21 cellular contexts compared by ENCODE assay signal in the genomic region with DNA sequence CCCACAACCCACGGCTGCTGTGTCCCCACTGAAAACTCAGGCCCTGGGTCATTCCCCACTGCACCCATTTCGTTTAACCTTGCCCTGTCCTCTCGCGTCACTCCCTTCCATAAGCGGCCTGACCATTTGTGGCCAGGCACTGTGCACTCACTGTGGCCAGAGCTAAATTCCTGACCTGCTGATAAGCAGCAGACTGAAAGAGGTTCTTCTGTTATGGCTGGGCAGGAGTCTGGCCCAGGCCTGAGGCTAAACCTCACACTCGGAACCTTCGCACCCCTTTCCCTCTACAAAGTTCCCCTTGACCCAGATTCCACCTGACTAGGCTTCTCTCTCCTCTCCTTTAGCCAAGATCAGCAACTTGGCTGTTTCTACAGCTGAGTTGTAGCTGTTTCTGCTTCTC.
DNase-seq lines count a peak whose midpoint lies in the region; ATAC-seq lines count a peak whose summit lies in the region.
"Had no signal": no experiment of that assay in that cellular context is flagged by ENCODE, and none has a peak within 500 bp of the region (broad histone marks: within the 10 kb centered on the region; RNA-seq: fewer than 3 reads in every experiment).

No MANE protein-coding gene starts in this region.

- H3K27ac Mint-ChIP-seq in naive thymus-derived CD8-positive, alpha-beta T cell, result peak overlapping the region in 1 of 10 donors; percentile 70
- H3K27ac Mint-ChIP-seq: B cell, IgD-negative memory B cell had no signal

- peaks cover 0 to 6% (median 0%) of the 10 kb centered on the region in 9 donors for H3K9me3 Mint-ChIP-seq in naive thymus-derived CD8-positive, alpha-beta T cell

- peaks cover under 1 to 14% (median 3%) of the 10 kb centered on the region in 3 donors for H3K36me3 Mint-ChIP-seq in naive thymus-derived CD8-positive, alpha-beta T cell

- POLR2A ChIA-PET in naive thymus-derived CD8-positive, alpha-beta T cell (lab: Charles Lee), result no interaction called here

- H3K4me3 Mint-ChIP-seq in naive thymus-derived CD8-positive, alpha-beta T cell, result no peak overlapping the region
- H3K4me3 Mint-ChIP-seq: B cell, IgD-negative memory B cell had no signal

- H3K27me3 Mint-ChIP-seq in naive thymus-derived CD8-positive, alpha-beta T cell, result no peaks in the 10 kb centered on the region

- H3K4me1 Mint-ChIP-seq in naive thymus-derived CD8-positive, alpha-beta T cell, result peaks cover 0 to 15% (median 8%) of the 10 kb centered on the region in 4 donors
- H3K4me1 Mint-ChIP-seq: B cell, IgD-negative memory B cell had no signal

- peak; percentile 21 for ATAC-seq in Right ventricle myocardium inferior
- ATAC-seq in left cardiac atrium, result peak; percentile 41 to 79
- peak; percentile 26 for ATAC-seq in sciatic nerve
- ATAC-seq in naive thymus-derived CD8-positive, alpha-beta T cell, result no peak
- no peak for ATAC-seq in HG02885 (IDR thresholded peaks at IDR 0.05; ENCODE audit: poor library complexity, unreplicated experiment)
- no peak for ATAC-seq in HG03342 (IDR thresholded peaks at IDR 0.05; ENCODE audit: unreplicated experiment)
- ATAC-seq: GM12878 had no signal

- intact Hi-C loops in Right ventricle myocardium inferior (cut with DNase I), result no loop called here
- intact Hi-C loops in cardiac septum (cut with DNase I), result no loop called here
- intact Hi-C loops in left cardiac atrium (cut with DNase I), result no loop called here
- intact Hi-C loops in sciatic nerve (cut with DNase I), result no loop called here

- DNase-seq in Right ventricle myocardium inferior (ENCODE audit: missing footprints) (no peak), cardiac septum (ENCODE audit: low spot score) (no peak), M059J (ENCODE audit: low read depth) (peak; percentile 2), left cardiac atrium (no peak), sciatic nerve (ENCODE audit: low spot score) (no peak)
- no peak for DNase-seq in naive thymus-derived CD8-positive, alpha-beta T cell
- DNase-seq: HCEC 1CT, Karpas-422, MG63, NCI-H1417, NCI-H1694 treated with DMSO at 0.1 percent for 48 hours, NCI-H2081 treated with DMSO at 0.1 percent for 48 hours, NCI-H2171 treated with DMSO at 0.1 percent for 48 hours, NCI-H446, NCI-H526, SHP77 had no signal

Comparison
In these comparisons a context has a peak if more than half of its experiments do, and no peak if none do; other contexts are left out.
1. ATAC-seq: peak in Right ventricle myocardium inferior (single experiment), left cardiac atrium (2 of 2) and sciatic nerve (single experiment); none in naive thymus-derived CD8-positive, alpha-beta T cell (0 of 2), HG02885 (single experiment) and HG03342 (single experiment).